ENCODE assay signal across 1 cellular context in the genomic region with DNA sequence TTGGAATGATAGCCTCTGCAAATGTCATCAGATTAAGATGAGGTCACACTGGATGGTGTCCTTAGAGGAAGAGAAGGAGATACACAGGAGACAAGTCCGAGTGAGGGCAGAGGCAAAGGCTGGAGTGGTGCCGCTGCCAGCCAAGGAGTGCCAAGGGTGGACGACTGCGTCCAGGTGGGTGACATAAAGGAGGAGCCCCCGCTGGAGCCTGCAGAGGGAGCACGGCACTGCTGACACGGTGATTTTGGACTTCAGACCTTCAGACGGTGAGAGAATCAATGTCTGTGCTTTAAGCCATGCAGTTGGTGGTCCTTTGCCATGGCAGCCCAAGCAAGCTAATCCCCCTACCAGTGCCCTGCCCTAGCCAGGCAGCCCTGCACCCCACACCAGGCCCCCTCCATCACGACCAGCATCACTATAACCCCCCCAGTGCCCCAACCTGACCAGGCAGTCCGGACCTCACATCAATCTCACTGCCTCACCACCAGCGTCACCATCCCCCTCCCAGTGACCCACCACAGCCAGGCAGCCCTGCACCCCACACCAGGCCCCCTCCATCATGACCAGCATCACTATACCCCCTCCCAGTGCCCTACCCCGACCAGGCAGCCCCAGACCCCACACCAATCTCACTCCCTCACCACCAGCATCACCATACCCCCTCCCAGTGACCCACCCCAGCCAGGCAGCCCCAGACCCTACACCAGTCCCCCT.
TF ChIP-seq lines count a peak whose summit lies in the region.

No MANE protein-coding gene starts in this region.

TF ChIP-seq in H1, 55 proteins besides CTCF, POLR2A, EP300 and RAD21:
- no peak for TF ChIP-seq ASH2L (IDR thresholded peaks at IDR 0.05; ENCODE audit: low read length)
- TF ChIP-seq GABPA (IDR thresholded peaks at IDR 0.05; ENCODE audit: borderline replicate concordance, insufficient read depth, low read length) = no peak
- TF ChIP-seq SP1 (IDR thresholded peaks at IDR 0.05; ENCODE audit: low read depth, low read length) = no peak
- TF ChIP-seq, protein P1, sequence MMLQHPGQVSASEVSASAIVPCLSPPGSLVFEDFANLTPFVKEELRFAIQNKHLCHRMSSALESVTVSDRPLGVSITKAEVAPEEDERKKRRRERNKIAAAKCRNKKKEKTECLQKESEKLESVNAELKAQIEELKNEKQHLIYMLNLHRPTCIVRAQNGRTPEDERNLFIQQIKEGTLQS (IDR thresholded peaks at IDR 0.05; ENCODE audit: insufficient read depth, low read depth, low read length) = no peak
- no peak for TF ChIP-seq SIRT6 (IDR thresholded peaks at IDR 0.05; ENCODE audit: low read length)
- TF ChIP-seq ZNF274 (IDR thresholded peaks at IDR 0.05; ENCODE audit: borderline replicate concordance, extremely low read depth, low read length) = no peak
- no peak for TF ChIP-seq SUZ12 (IDR thresholded peaks at IDR 0.05; ENCODE audit: low read length)
- no peak for TF ChIP-seq GTF2F1 (IDR thresholded peaks at IDR 0.05; ENCODE audit: borderline replicate concordance, low read depth, low read length)
- TF ChIP-seq CHD1 (IDR thresholded peaks at IDR 0.05; ENCODE audit: low read depth, low read length) = no peak
- no peak for TF ChIP-seq TAF1 (IDR thresholded peaks at IDR 0.05; ENCODE audit: low read depth, low read length)
- no peak for TF ChIP-seq RXRA (IDR thresholded peaks at IDR 0.05; ENCODE audit: insufficient read depth, low read depth, low read length)
- no peak for TF ChIP-seq TAF7 (optimal IDR thresholded peaks at IDR 0.05; ENCODE audit: borderline replicate concordance, low read depth, low read length)
- no peak for TF ChIP-seq KDM1A (IDR thresholded peaks at IDR 0.05; ENCODE audit: borderline replicate concordance, low read length)
- TF ChIP-seq JUND (IDR thresholded peaks at IDR 0.05; ENCODE audit: low read length) = no peak
- TF ChIP-seq FOSL1 (IDR thresholded peaks at IDR 0.05; ENCODE audit: insufficient read depth, low read depth, low read length) = no peak
- no peak for TF ChIP-seq EGR1 (IDR thresholded peaks at IDR 0.05; ENCODE audit: borderline replicate concordance, low read depth, low read length)
- TF ChIP-seq, protein P2, sequence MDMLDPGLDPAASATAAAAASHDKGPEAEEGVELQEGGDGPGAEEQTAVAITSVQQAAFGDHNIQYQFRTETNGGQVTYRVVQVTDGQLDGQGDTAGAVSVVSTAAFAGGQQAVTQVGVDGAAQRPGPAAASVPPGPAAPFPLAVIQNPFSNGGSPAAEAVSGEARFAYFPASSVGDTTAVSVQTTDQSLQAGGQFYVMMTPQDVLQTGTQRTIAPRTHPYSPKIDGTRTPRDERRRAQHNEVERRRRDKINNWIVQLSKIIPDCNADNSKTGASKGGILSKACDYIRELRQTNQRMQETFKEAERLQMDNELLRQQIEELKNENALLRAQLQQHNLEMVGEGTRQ (IDR thresholded peaks at IDR 0.05; ENCODE audit: low read length) = no peak
- no peak for TF ChIP-seq CREB1 (IDR thresholded peaks at IDR 0.05)
- no peak for TF ChIP-seq CBX5 (IDR thresholded peaks at IDR 0.05; ENCODE audit: low read depth, low read length)
- TF ChIP-seq, protein P3, sequence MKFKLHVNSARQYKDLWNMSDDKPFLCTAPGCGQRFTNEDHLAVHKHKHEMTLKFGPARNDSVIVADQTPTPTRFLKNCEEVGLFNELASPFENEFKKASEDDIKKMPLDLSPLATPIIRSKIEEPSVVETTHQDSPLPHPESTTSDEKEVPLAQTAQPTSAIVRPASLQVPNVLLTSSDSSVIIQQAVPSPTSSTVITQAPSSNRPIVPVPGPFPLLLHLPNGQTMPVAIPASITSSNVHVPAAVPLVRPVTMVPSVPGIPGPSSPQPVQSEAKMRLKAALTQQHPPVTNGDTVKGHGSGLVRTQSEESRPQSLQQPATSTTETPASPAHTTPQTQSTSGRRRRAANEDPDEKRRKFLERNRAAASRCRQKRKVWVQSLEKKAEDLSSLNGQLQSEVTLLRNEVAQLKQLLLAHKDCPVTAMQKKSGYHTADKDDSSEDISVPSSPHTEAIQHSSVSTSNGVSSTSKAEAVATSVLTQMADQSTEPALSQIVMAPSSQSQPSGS (IDR thresholded peaks at IDR 0.05; ENCODE audit: low read length) = no peak
